Comparison of ENCODE assay signal across 8 cellular contexts in genomic region chr19:7533281-7533819, GRCh38. TPM values are rescaled to one million over a fixed set of nuclear protein-coding genes. Genes with fewer than 3 reads are reported as not detected.
DNase-seq lines count a peak whose midpoint lies in the region; ATAC-seq and TF ChIP-seq lines count a peak whose summit lies in the region.

No MANE protein-coding gene starts in this region.

- peaks cover 73% of the 10 kb centered on the region for H3K4me1 Mint-ChIP-seq in dendritic cell treated with granulocyte-macrophage colony-stimulating factor and Interleukin-4, amounts not matched to agents 40 ng/mL and 50 ng/mL, for 4 days (ENCODE audit: low read depth)

- H3K27me3 Mint-ChIP-seq in dendritic cell treated with granulocyte-macrophage colony-stimulating factor and Interleukin-4, amounts not matched to agents 40 ng/mL and 50 ng/mL, for 4 days, result no peaks in the 10 kb centered on the region

- DNase-seq in Ammon's horn (ENCODE audit: low spot score) (peak; percentile 52), NCI-H1105 treated with DMSO at 0.1 percent for 48 hours (lab: John Stamatoyannopoulos, UW) (peak; percentile 72), lower lobe of right lung (peak; percentile 74), substantia nigra (lab: John Stamatoyannopoulos, UW) (peak in 29 of 49 donors; percentile 15 to 76 (median 35)), NCI-H1930 (lab: John Stamatoyannopoulos, UW) (no peak)
- no peak for DNase-seq in effector CD8-positive, alpha-beta T cell (lab: John Stamatoyannopoulos, UW)

- peaks cover 97% of the 10 kb centered on the region for H3K36me3 Mint-ChIP-seq in dendritic cell treated with granulocyte-macrophage colony-stimulating factor and Interleukin-4, amounts not matched to agents 40 ng/mL and 50 ng/mL, for 4 days (ENCODE audit: low read depth)

- H3K27ac Mint-ChIP-seq in dendritic cell treated with granulocyte-macrophage colony-stimulating factor and Interleukin-4, amounts not matched to agents 40 ng/mL and 50 ng/mL, for 4 days, result peak overlapping the region; percentile 93

- H3K27ac ChIP-seq in lower lobe of right lung (peak overlapping the region; percentile 87), substantia nigra (ENCODE audit: low read depth, low read length, poor library complexity, severe bottlenecking) (peak overlapping the region; percentile 97)

- no peaks in the 10 kb centered on the region for H3K9me3 ChIP-seq in lower lobe of right lung

- H3K4me3 ChIP-seq in lower lobe of right lung, result peak overlapping the region; percentile 98

- H3K4me1 ChIP-seq in lower lobe of right lung, result peaks cover 14% of the 10 kb centered on the region

- no peaks in the 10 kb centered on the region for H3K27me3 ChIP-seq in lower lobe of right lung (ENCODE audit: low read depth)

- H3K4me3 Mint-ChIP-seq in dendritic cell treated with granulocyte-macrophage colony-stimulating factor and Interleukin-4, amounts not matched to agents 40 ng/mL and 50 ng/mL, for 4 days, result peak overlapping the region; percentile 72

- H3K9me3 Mint-ChIP-seq in dendritic cell treated with granulocyte-macrophage colony-stimulating factor and Interleukin-4, amounts not matched to agents 40 ng/mL and 50 ng/mL, for 4 days, result no peaks in the 10 kb centered on the region

- no peak for TF ChIP-seq CTCF in lower lobe of right lung (IDR thresholded peaks at IDR 0.05)

- intact Hi-C loops in dendritic cell treated with granulocyte-macrophage colony-stimulating factor and Interleukin-4, amounts not matched to agents 40 ng/mL and 50 ng/mL, for 4 days (cut with micrococcal nuclease), result no loop called here
- intact Hi-C loops in lower lobe of right lung (cut with DNase I), result no loop called here

- peak; percentile 10 to 19 for ATAC-seq in lower lobe of right lung
- ATAC-seq in GM19463 (IDR thresholded peaks at IDR 0.05; ENCODE audit: unreplicated experiment), result no peak

- peaks cover 51% of the 10 kb centered on the region for H3K36me3 ChIP-seq in lower lobe of right lung

RNA-seq across cellular contexts. Expression of gene PNPLA6, which starts 2.2 kb away (rescaled TPM):
- 289 TPM for total RNA-seq in lower lobe of right lung

RNA-seq across cellular contexts. Expression of gene MCOLN1, which starts 10.9 kb away (rescaled TPM):
- 79.0 TPM for total RNA-seq in lower lobe of right lung

RNA-seq across cellular contexts. Expression of gene ZNF358, which starts 17.4 kb away (rescaled TPM):
- total RNA-seq in lower lobe of right lung, result 54.9 TPM

RNA-seq across cellular contexts. Expression of gene PEX11G, which starts 44.5 kb away (rescaled TPM):
- total RNA-seq in lower lobe of right lung, result 3.8 TPM

Comparison
In these comparisons a context has a peak if more than half of its experiments do, and no peak if none do; other contexts are left out.
1. DNase-seq: peak in Ammon's horn (single experiment), NCI-H1105 treated with DMSO at 0.1 percent for 48 hours (single experiment), lower lobe of right lung (single experiment) and substantia nigra (29 of 49); none in NCI-H1930 (0 of 2) and effector CD8-positive, alpha-beta T cell (single experiment).